ENCODE assay signal across 8 cellular contexts in genomic region chr19:45428385-45429231, GRCh38. TPM values are rescaled to one million over a fixed set of nuclear protein-coding genes. Genes with fewer than 3 reads are reported as not detected.
DNase-seq lines count a peak whose midpoint lies in the region; ATAC-seq and TF ChIP-seq lines count a peak whose summit lies in the region.

No MANE protein-coding gene starts in this region.

- H3K9me3 Mint-ChIP-seq in MCF 10A (ENCODE audit: unreplicated experiment) = no peaks in the 10 kb centered on the region

- WGBS in stomach, 5 donors = 1 to 3% (median 2%) methylated on average over 35 to 73 of the region's 73 CpGs

- BruUV-seq in MCF 10A (replicated peaks; lab: Mats Ljungman, UMichigan) = no TSS peak

- no peak overlapping the region for H3K27ac Mint-ChIP-seq in MCF 10A (ENCODE audit: low read depth, unreplicated experiment)

- no peak for ATAC-seq in HG03460 (IDR thresholded peaks at IDR 0.05; ENCODE audit: unreplicated experiment)

- no peaks in the 10 kb centered on the region for H3K36me3 ChIP-seq in stomach

- peak; percentile 39 for TF ChIP-seq CTCF in MCF 10A (IDR thresholded peaks at IDR 0.05; ENCODE audit: unreplicated experiment)
- TF ChIP-seq CTCF in stomach (IDR thresholded peaks at IDR 0.05) = peak in 2 of 7 experiments; percentile 7 to 36

- CTCF ChIA-PET in MCF 10A (lab: Yijun Ruan, JAX) = interaction anchor here (0.6 to 21.1 kb wide), 7 partner anchors 10 to 252 kb away, joined by 3 to 386 read pairs (median 4); no protein-coding TSS in a partner anchor

- no peak for TF ChIP-seq EP300 in stomach (IDR thresholded peaks at IDR 0.05)

- no peaks in the 10 kb centered on the region for H3K9me3 ChIP-seq in stomach

- H3K4me1 Mint-ChIP-seq in MCF 10A (ENCODE audit: insufficient read depth, unreplicated experiment) = peaks cover 10% of the 10 kb centered on the region

- H3K27me3 ChIP-seq in stomach = peaks cover 0 to 13% (median 0%) of the 10 kb centered on the region in 3 donors

- H3K27me3 Mint-ChIP-seq in MCF 10A (ENCODE audit: insufficient read depth, unreplicated experiment) = no peaks in the 10 kb centered on the region

- DNase-seq in EH (ENCODE audit: low read depth) = peak; percentile 84
- DNase-seq in LHCN-M2 (ENCODE audit: low read depth) = peak; percentile 36
- no peak for DNase-seq in MCF 10A (ENCODE audit: unreplicated experiment)
- peak; percentile 73 for DNase-seq in islet precursor cell
- DNase-seq in stomach = peak; percentile 38
- no peak for DNase-seq in COLO829 (ENCODE audit: low spot score)
- DNase-seq in OCI-M2 (lab: John Stamatoyannopoulos, UW; ENCODE audit: unreplicated experiment) = no peak

- H3K4me3 ChIP-seq in stomach = peak overlapping the region; percentile 41 to 48 (median 45)

- H3K27ac ChIP-seq in stomach = peak overlapping the region in 4 of 5 donors; percentile 53 to 86 (median 76)

- peak overlapping the region; percentile 68 for H3K4me3 Mint-ChIP-seq in MCF 10A (ENCODE audit: unreplicated experiment)

- peaks cover 19 to 44% (median 31%) of the 10 kb centered on the region in 4 donors for H3K4me1 ChIP-seq in stomach

- POLR2A ChIA-PET in MCF 10A (lab: Yijun Ruan, JAX) = interaction anchor here (0.7 to 2.6 kb wide), 2 partner anchors 50 kb away, joined by 3 to 11 read pairs; no protein-coding TSS in a partner anchor

- no peak for TF ChIP-seq POLR2A in stomach (IDR thresholded peaks at IDR 0.05)

- no peaks in the 10 kb centered on the region for H3K36me3 Mint-ChIP-seq in MCF 10A (ENCODE audit: insufficient read depth, unreplicated experiment)

- intact Hi-C loops in MCF 10A (cut with micrococcal nuclease) (no loop called here), stomach (cut with DNase I; ENCODE audit: low total_unique reads) (no loop called here)

RNA-seq across cellular contexts. Expression of gene ERCC1, which starts 4.9 kb away (rescaled TPM):
- total RNA-seq in LHCN-M2 (2014; rRNA removed) = 132 and 148 TPM in 2 replicates
- polyA plus RNA-seq in LHCN-M2 (2012) = 136 TPM
- 186 and 227 TPM in 2 replicates for total RNA-seq in MCF 10A (2022)
- total RNA-seq in stomach = 10 to 100 TPM in 4 of 5 donors, 1 to 10 TPM in 1; 7.8 to 79.3 (median 36.9) TPM
- 10 to 100 TPM; 53.9 to 66.9 (median 54.6) TPM for polyA plus RNA-seq in stomach

RNA-seq across cellular contexts. Expression of gene POLR1G, which starts 22.2 kb away (rescaled TPM):
- 21.4 and 24.6 TPM in 2 replicates for total RNA-seq in LHCN-M2 (2014; rRNA removed)
- 10.0 TPM for polyA plus RNA-seq in LHCN-M2 (2012)
- total RNA-seq in MCF 10A (2022) = 9.6 and 17.6 TPM in 2 replicates
- total RNA-seq in stomach = 1 to 10 TPM in 2 of 5 donors, under 1 TPM in 1, not detected in 2; 0.55 to 5.9 (median 2.2) TPM
- polyA plus RNA-seq in stomach = 1 to 10 TPM; 1.8 to 7.2 (median 3.4) TPM

RNA-seq across cellular contexts. Expression of gene PPP1R13L, which starts 23.7 kb away (rescaled TPM):
- total RNA-seq in LHCN-M2 (2014; rRNA removed) (0.64 and 0.92 TPM in 2 replicates), MCF 10A (2022) (142 and 161 TPM in 2 replicates), stomach (10 to 100 TPM in 3 of 5 donors, 1 to 10 TPM in 2; 2.4 to 44.9 (median 28.0) TPM)
- 3.8 TPM for polyA plus RNA-seq in LHCN-M2 (2012)
- polyA plus RNA-seq in stomach = 100 to 1,000 TPM in 1 of 3 donors, 10 to 100 TPM in 1, 1 to 10 TPM in 1; 9.2 to 120 (median 11.8) TPM

RNA-seq across cellular contexts. Expression of gene FOSB, which starts 39.2 kb away (rescaled TPM):
- total RNA-seq in LHCN-M2 (2014; rRNA removed) (0.32 and 0.34 TPM in 2 replicates), MCF 10A (2022) (13.3 and 29.3 TPM in 2 replicates), stomach (10 to 100 TPM in 2 of 5 donors, 1 to 10 TPM in 3; 1.2 to 76.8 (median 5.5) TPM)
- 0.24 TPM for polyA plus RNA-seq in LHCN-M2 (2012)
- 10 to 100 TPM in 2 of 3 donors, 1 to 10 TPM in 1; 6.9 to 20.9 (median 11.1) TPM for polyA plus RNA-seq in stomach

RNA-seq across cellular contexts. Expression of gene ERCC2, which starts 58.2 kb away (rescaled TPM):
- total RNA-seq in LHCN-M2 (2014; rRNA removed) (29.2 and 30.6 TPM in 2 replicates), MCF 10A (2022) (19.2 and 27.8 TPM in 2 replicates), stomach (10 to 100 TPM in 3 of 5 donors, 1 to 10 TPM in 2; 5.3 to 77.3 (median 12.0) TPM)
- 51.0 TPM for polyA plus RNA-seq in LHCN-M2 (2012)
- polyA plus RNA-seq in stomach = 10 to 100 TPM in 1 of 3 donors, 1 to 10 TPM in 2; 6.2 to 10.5 (median 6.9) TPM

Comparison
In these comparisons a context has a peak if more than half of its experiments do, and no peak if none do; other contexts are left out.
1. DNase-seq: peak in EH (single experiment), LHCN-M2 (single experiment), islet precursor cell (single experiment) and stomach (single experiment); none in MCF 10A (single experiment), COLO829 (single experiment) and OCI-M2 (single experiment).